Comparison of ENCODE assay signal across 8 cellular contexts in genomic region chr6:97282726-97283617, GRCh38. TPM values are rescaled to one million over a fixed set of nuclear protein-coding genes. Genes with fewer than 3 reads are reported as not detected.
DNase-seq lines count a peak whose midpoint lies in the region; ATAC-seq and TF ChIP-seq lines count a peak whose summit lies in the region.

MMS22L (minus strand) TSS chr6:97283216; CDS start chr6:97282477, 739 bp downstream.

- DNase-seq in DMS53 treated with DMSO at 0.1 percent for 48 hours (lab: John Stamatoyannopoulos, UW; ENCODE audit: unreplicated experiment) (peak; percentile 89), KBM-7 (peak; percentile 99), PC-9 (peak; percentile 88 to 91), activated T-cell treated with anti-CD3 and anti-CD28 coated beads for 48 hours (ENCODE audit: low read depth) (peak; percentile 85)
- DNase-seq in stimulated activated CD8-positive, alpha-beta memory T cell treated with anti-CD3 and anti-CD28 coated beads, Interleukin-7, amount 100 ng/mL, for 24 hours (ENCODE audit: low read depth), result peak; percentile 84

- H3K36me3 ChIP-seq in PC-9 (ENCODE audit: low read depth) (0 out of 2 replicates have a peak, but pooled peaks cover 10% of the 10 kb centered on the region), muscle layer of duodenum (ENCODE audit: control insufficient read depth in 1 of 2, insufficient read depth in 2 of 2, low read length in 2 of 2) (no peaks in the 10 kb centered on the region)

- no peak for TF ChIP-seq CTCF in PC-9 (conservative IDR thresholded peaks at IDR 0.05)

- in situ Hi-C loops in KBM-7 (cut with MboI; ENCODE audit: low pct_unique_long_range_greater_than_20kb, low sequenced_read_pairs), result no loop called here

- H4K20me1 ChIP-seq in PC-9 (ENCODE audit: insufficient read depth), result no peaks in the 10 kb centered on the region

- H3K4me2 ChIP-seq in PC-9, result peak within 1 kb of the TSS; percentile 94

- peak; percentile 98 for ATAC-seq in GM21723 (IDR thresholded peaks at IDR 0.05; ENCODE audit: unreplicated experiment)
- ATAC-seq in esophagus mucosa, result peak; percentile 98

- H3K9me2 ChIP-seq in PC-9 (ENCODE audit: insufficient read depth), result no peaks in the 10 kb centered on the region

- H3K27me3 ChIP-seq in PC-9 (ENCODE audit: insufficient read depth, low read depth) (no peaks in the 10 kb centered on the region), muscle layer of duodenum (ENCODE audit: low read depth, low read length) (no peaks in the 10 kb centered on the region)

- H3K4me1 ChIP-seq in PC-9 (replicated peaks; ENCODE audit: insufficient read depth), result peaks cover 21% of the 10 kb centered on the region
- peaks cover 0 to 12% of the 10 kb centered on the region in 2 donors for H3K4me1 ChIP-seq in muscle layer of duodenum (ENCODE audit: control insufficient read depth in 1 of 2, insufficient read depth in 2 of 2, low read length in 2 of 2)

- peak within 1 kb of the TSS; percentile 17; the same call in 1 of the 2 replicates for H3K27ac ChIP-seq in PC-9
- peak within 1 kb of the TSS; percentile 21 for H3K27ac ChIP-seq in muscle layer of duodenum (ENCODE audit: low read length)

- H3F3A ChIP-seq in PC-9 (ENCODE audit: insufficient read depth, low read depth), result no peaks in the 10 kb centered on the region

- peak within 1 kb of the TSS; percentile 99 for H2AFZ ChIP-seq in PC-9

- POLR2A ChIA-PET in PC-9 (lab: Charles Lee; ENCODE audit: unreplicated experiment), result no interaction called here

- intact Hi-C loops in PC-9 (cut with micrococcal nuclease; ENCODE audit: unreplicated experiment), result loop anchor here (5.0 kb wide), 1 partner anchor 114 kb away; no protein-coding TSS in a partner anchor

- peaks cover 15% of the 10 kb centered on the region for H3K79me2 ChIP-seq in PC-9 (ENCODE audit: low read depth)

- H3K9me3 ChIP-seq in PC-9 (ENCODE audit: insufficient read depth, low read depth), result no peaks in the 10 kb centered on the region
- H3K9me3 ChIP-seq in muscle layer of duodenum (ENCODE audit: control insufficient read depth in 1 of 2, low read length in 2 of 2), result no peaks in the 10 kb centered on the region

- CTCF ChIA-PET in PC-9 (lab: Charles Lee), result no interaction called here

- BruUV-seq in PC-9 (replicated peaks; lab: Mats Ljungman, UMichigan), result TSS peak; percentile 40

- peak within 1 kb of the TSS; percentile 93 for H3K4me3 ChIP-seq in PC-9
- H3K4me3 ChIP-seq in muscle layer of duodenum (ENCODE audit: low read depth in 1 of 2, low read length in 2 of 2), result peak within 1 kb of the TSS; percentile 87 to 99

RNA-seq across cellular contexts. Expression of gene MMS22L, which starts in this region (rescaled TPM):
- total RNA-seq in PC-9 (2021) (31.5 and 43.6 TPM in 2 replicates), esophagus mucosa (10.2 TPM)

Comparison
In these comparisons a context has a peak if more than half of its experiments do, and no peak if none do; other contexts are left out.
1. Peak in every context shown above with its lines: DNase-seq, ATAC-seq, H3K4me3 ChIP-seq and H3K27ac ChIP-seq.